ENCODE assay signal across 22 cellular contexts in the genomic region with DNA sequence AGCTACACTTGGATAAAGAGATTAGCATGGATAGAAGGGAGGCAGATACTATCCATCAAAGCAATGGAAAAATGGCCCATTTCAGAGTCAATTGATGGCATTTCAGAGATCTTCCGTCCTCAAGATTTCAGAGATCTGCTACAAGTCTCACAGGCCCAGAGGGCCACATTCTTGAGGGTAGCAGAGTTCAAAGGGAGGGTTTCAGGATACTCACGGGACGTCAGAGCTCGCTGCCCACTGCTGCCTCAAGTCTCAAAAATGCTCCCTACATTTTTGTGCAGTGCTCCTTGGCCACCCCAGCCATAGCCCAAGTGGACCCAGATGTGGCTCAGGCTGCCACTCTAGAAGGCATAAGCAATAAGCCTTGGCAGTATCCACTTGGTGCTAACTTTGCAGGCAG. TPM values are rescaled to one million over a fixed set of nuclear protein-coding genes. Genes with fewer than 3 reads are reported as not detected.
DNase-seq lines count a peak whose midpoint lies in the region; ATAC-seq and TF ChIP-seq lines count a peak whose summit lies in the region.
"Had no signal": no experiment of that assay in that cellular context is flagged by ENCODE, and none has a peak within 500 bp of the region (broad histone marks: within the 10 kb centered on the region; RNA-seq: fewer than 3 reads in every experiment).

No MANE protein-coding gene starts in this region.

- H3K27ac Mint-ChIP-seq in progenitor cell of endocrine pancreas, result no peak overlapping the region
- H3K27ac Mint-ChIP-seq: CD4-positive, CD25-positive, alpha-beta regulatory T cell; CD8-positive, alpha-beta memory T cell had no signal

- intact Hi-C loops in heart right ventricle (cut with DNase I), result no loop called here

- H3K4me1 Mint-ChIP-seq in progenitor cell of endocrine pancreas (ENCODE audit: low read depth), result no peaks in the 10 kb centered on the region
- H3K4me1 Mint-ChIP-seq: CD4-positive, CD25-positive, alpha-beta regulatory T cell; CD8-positive, alpha-beta memory T cell had no signal

- H3K4me1 ChIP-seq in right atrium auricular region, result no peaks in the 10 kb centered on the region
- no peaks in the 10 kb centered on the region for H3K4me1 ChIP-seq in heart right ventricle
- H3K4me1 ChIP-seq: BE2C, HAP-1 had no signal

- ATAC-seq in heart right ventricle (no peak), left lobe of liver (no peak)
- ATAC-seq: GM12878, HepG2 had no signal

- no peaks in the 10 kb centered on the region for H3K27me3 ChIP-seq in right atrium auricular region
- no peaks in the 10 kb centered on the region for H3K27me3 ChIP-seq in heart right ventricle

- no peak overlapping the region for H3K4me3 ChIP-seq in right atrium auricular region
- H3K4me3 ChIP-seq in heart right ventricle, result no peak overlapping the region
- H3K4me3 ChIP-seq: GM12878, GM23248, HAP-1 had no signal

- no peak overlapping the region for H3K4me3 Mint-ChIP-seq in progenitor cell of endocrine pancreas (ENCODE audit: low read depth)
- H3K4me3 Mint-ChIP-seq: CD4-positive, CD25-positive, alpha-beta regulatory T cell; CD8-positive, alpha-beta memory T cell had no signal

- peaks cover 21% of the 10 kb centered on the region for H3K9me3 Mint-ChIP-seq in progenitor cell of endocrine pancreas (ENCODE audit: low read depth)

- 80 to 82% methylated on average over 4 of the region's 4 CpGs for WGBS in heart right ventricle, 2 donors

- DNase-seq in right atrium auricular region (ENCODE audit: low spot score), result peak; percentile 26
- DNase-seq in heart right ventricle, result no peak
- peak; percentile 13 for DNase-seq in fibroblast of peridontal ligament (ENCODE audit: extremely low read depth)
- DNase-seq in left lobe of liver (ENCODE audit: low spot score), result peak; percentile 6
- peak; percentile 6 for DNase-seq in stimulated activated CD8-positive, alpha-beta memory T cell treated with anti-CD3 and anti-CD28 coated beads, Interleukin-4, amount 100 ng/mL, for 48 hours
- DNase-seq in NCI-H146 (lab: John Stamatoyannopoulos, UW), result no peak
- no peak for DNase-seq in progenitor cell of endocrine pancreas (ENCODE audit: low spot score, unreplicated experiment)
- no peak for DNase-seq in AG08396 (ENCODE audit: low spot score)
- DNase-seq: 8988T; BE2C; C1 segment of cervical spinal cord; CD4-positive, CD25-positive, alpha-beta regulatory T cell; CD8-positive, alpha-beta memory T cell; COR-L47; DMS 273 treated with DMSO at 0.1 percent for 48 hours; DMS53; DND-41; EL; GM23248 had no signal

- no peaks in the 10 kb centered on the region for H3K36me3 Mint-ChIP-seq in progenitor cell of endocrine pancreas (ENCODE audit: insufficient read depth)

- peaks cover 6 to 20% of the 10 kb centered on the region in 2 donors for H3K9me3 ChIP-seq in right atrium auricular region
- peaks cover 0 to 30% (median 9%) of the 10 kb centered on the region in 11 donors for H3K9me3 ChIP-seq in heart right ventricle
- H3K9me3 ChIP-seq: BE2C had no signal

- H3K36me3 ChIP-seq in right atrium auricular region (no peaks in the 10 kb centered on the region), heart right ventricle (no peaks in the 10 kb centered on the region)
- H3K36me3 ChIP-seq: BE2C, HAP-1 had no signal

- peaks cover 8% of the 10 kb centered on the region for H3K27me3 Mint-ChIP-seq in progenitor cell of endocrine pancreas

- H3K27ac ChIP-seq in right atrium auricular region, result no peak overlapping the region
- no peak overlapping the region for H3K27ac ChIP-seq in heart right ventricle
- H3K27ac ChIP-seq: GM23248 had no signal

- TF ChIP-seq CTCF in right atrium auricular region (IDR thresholded peaks at IDR 0.05) (no peak), heart right ventricle (IDR thresholded peaks at IDR 0.05) (no peak), progenitor cell of endocrine pancreas (IDR thresholded peaks at IDR 0.05; ENCODE audit: unreplicated experiment) (no peak)

RNA-seq across cellular contexts. Expression of gene RTL6, which starts 24.9 kb away (rescaled TPM):
- total RNA-seq in right atrium auricular region, result 10 to 100 TPM; 22.1 to 30.0 TPM
- 10 to 100 TPM; 21.4 to 36.1 (median 25.7) TPM for total RNA-seq in heart right ventricle
- polyA plus RNA-seq in heart right ventricle, result 10 to 100 TPM in 1 of 2 donors, 1 to 10 TPM in 1; 3.6 to 13.5 TPM
- total RNA-seq in left lobe of liver, result 5.1 TPM
- 48.8 and 50.4 TPM in 2 replicates for total RNA-seq in progenitor cell of endocrine pancreas
- total RNA-seq: HepG2 had no signal
- polyA plus RNA-seq: HepG2 had no signal

Comparison
In these comparisons a context has a peak if more than half of its experiments do, and no peak if none do; other contexts are left out.
1. DNase-seq: peak in right atrium auricular region (single experiment), fibroblast of peridontal ligament (single experiment), left lobe of liver (single experiment) and stimulated activated CD8-positive, alpha-beta memory T cell treated with anti-CD3 and anti-CD28 coated beads, Interleukin-4, amount 100 ng/mL, for 48 hours (single experiment); none in heart right ventricle (0 of 2), NCI-H146 (single experiment), progenitor cell of endocrine pancreas (single experiment) and AG08396 (single experiment).